In genomic region chr12:130026608-130027176, GRCh38 we compare ENCODE assay signal across 8 cellular contexts.
DNase-seq lines count a peak whose midpoint lies in the region; ATAC-seq, FAIRE-seq and TF ChIP-seq lines count a peak whose summit lies in the region.

No MANE protein-coding gene starts in this region.

- FAIRE-seq in D721Med (lab: Jason Lieb, UNC) (no peak), small intestine (lab: Jason Lieb, UNC) (no peak)

- WGBS in endodermal cell (ENCODE audit: insufficient coverage in 1 of 2, insufficient read length in 1 of 2), 2 experiments: 65 to 79% methylated on average over 11 to 14 of the region's 15 CpGs
- 42 to 52% (median 46%) methylated on average over 15 of the region's 15 CpGs for WGBS in small intestine, 3 donors

- H3K4me3 Mint-ChIP-seq in endodermal cell: no peak overlapping the region

- no peaks in the 10 kb centered on the region for H3K4me1 ChIP-seq in endodermal cell (ENCODE audit: control insufficient read depth, insufficient read depth, low read length)
- H3K4me1 ChIP-seq in small intestine (ENCODE audit: control insufficient read depth in 2 of 2, insufficient read depth in 1 of 2, low read depth in 1 of 2, low read length in 1 of 2): no peaks in the 10 kb centered on the region

- peaks cover 5% of the 10 kb centered on the region for H3K9me3 Mint-ChIP-seq in endodermal cell

- POLR2A ChIA-PET in HEK293T (lab: Yijun Ruan, JAX): no interaction called here

- TF ChIP-seq CTCF in D721Med (IDR thresholded peaks at IDR 0.05; ENCODE audit: insufficient read depth, missing control alignments) (peak; percentile 63), endodermal cell (conservative IDR thresholded peaks at IDR 0.05) (peak; percentile 87)

- no peak for ATAC-seq in HG02852 (IDR thresholded peaks at IDR 0.05; ENCODE audit: unreplicated experiment)

- no peak overlapping the region for H3K4me3 ChIP-seq in endodermal cell (ENCODE audit: low read length)
- H3K4me3 ChIP-seq in small intestine (ENCODE audit: low read depth in 1 of 2, low read length in 2 of 2): no peak overlapping the region

- no peak overlapping the region for H3K27ac Mint-ChIP-seq in endodermal cell

- peaks cover 5% of the 10 kb centered on the region for H3K4me1 Mint-ChIP-seq in endodermal cell

- peaks cover 76% of the 10 kb centered on the region for H3K27me3 Mint-ChIP-seq in endodermal cell (ENCODE audit: insufficient read depth)

- no peaks in the 10 kb centered on the region for H3K36me3 Mint-ChIP-seq in endodermal cell (ENCODE audit: low read depth)

- H3K27ac ChIP-seq in endodermal cell (ENCODE audit: low read depth, low read length): no peak overlapping the region
- no peak overlapping the region for H3K27ac ChIP-seq in small intestine (ENCODE audit: low read depth in 1 of 2, low read length in 1 of 2)

- H3K36me3 ChIP-seq in endodermal cell (ENCODE audit: control insufficient read depth, insufficient read depth, low read length) (no peaks in the 10 kb centered on the region), small intestine (ENCODE audit: control insufficient read depth in 2 of 2, insufficient read depth in 2 of 2, low read length in 2 of 2) (no peaks in the 10 kb centered on the region)

- CTCF ChIA-PET in HEK293T (lab: Yijun Ruan, JAX): interaction anchor here (0.7 to 1.6 kb wide), 5 partner anchors 9 to 310 kb away, joined by 3 to 6 read pairs (median 3); no protein-coding TSS in a partner anchor

- DNase-seq in D721Med (ENCODE audit: insufficient read length, low spot score): no peak
- peak; percentile 43 for DNase-seq in HEK293T (ENCODE audit: extremely low spot score)
- DNase-seq in RPMI8226: peak; percentile 53
- DNase-seq in endodermal cell: peak; percentile 92
- peak; percentile 37 for DNase-seq in small intestine
- DNase-seq in NCI-H187 treated with DMSO at 0.1 percent for 48 hours (lab: John Stamatoyannopoulos, UW): no peak
- no peak for DNase-seq in activated gamma-delta T cell treated with Interleukin-2 at 50 U/mL for 16 hours

- H3K27me3 ChIP-seq in endodermal cell (ENCODE audit: control insufficient read depth, insufficient read depth, low read length, poor library complexity, severe bottlenecking) (peaks cover 56% of the 10 kb centered on the region), small intestine (ENCODE audit: control insufficient read depth in 2 of 2, insufficient read depth in 2 of 2, low read length in 2 of 2) (peaks cover 0 to 4% of the 10 kb centered on the region in 2 donors)

- H3K9me3 ChIP-seq in endodermal cell (ENCODE audit: control insufficient read depth, low read length) (no peaks in the 10 kb centered on the region), small intestine (ENCODE audit: control insufficient read depth, low read depth) (no peaks in the 10 kb centered on the region)

- no peak overlapping the region for H3K9ac ChIP-seq in endodermal cell (ENCODE audit: extremely low read depth, low read length, poor library complexity, severe bottlenecking)

TF ChIP-seq in HEK293T, 16 proteins besides CTCF, POLR2A, EP300 and RAD21:
- TF ChIP-seq FOXA1 (IDR thresholded peaks at IDR 0.05): no peak
- TF ChIP-seq ZNF384 (IDR thresholded peaks at IDR 0.05): no peak
- TF ChIP-seq HDGF (IDR thresholded peaks at IDR 0.05; ENCODE audit: borderline replicate concordance): no peak
- no peak for TF ChIP-seq PKNOX1 (IDR thresholded peaks at IDR 0.05)
- no peak for TF ChIP-seq CTBP1 (IDR thresholded peaks at IDR 0.05; ENCODE audit: borderline replicate concordance)
- TF ChIP-seq L3MBTL2 (conservative IDR thresholded peaks at IDR 0.05): no peak
- no peak for TF ChIP-seq LEF1 (IDR thresholded peaks at IDR 0.05; ENCODE audit: borderline replicate concordance)
- TF ChIP-seq NFRKB (IDR thresholded peaks at IDR 0.05): no peak
- no peak for TF ChIP-seq FOXM1 (IDR thresholded peaks at IDR 0.05; ENCODE audit: borderline replicate concordance)
- TF ChIP-seq ELF4 (IDR thresholded peaks at IDR 0.05): no peak
- TF ChIP-seq TARDBP (IDR thresholded peaks at IDR 0.05): no peak
- no peak for TF ChIP-seq ARNT (IDR thresholded peaks at IDR 0.05)
- TF ChIP-seq SP1 (IDR thresholded peaks at IDR 0.05): no peak
- TF ChIP-seq BHLHE40 (IDR thresholded peaks at IDR 0.05; ENCODE audit: borderline replicate concordance): no peak
- no peak for TF ChIP-seq SUZ12 (IDR thresholded peaks at IDR 0.05)
- TF ChIP-seq FOXK2 (IDR thresholded peaks at IDR 0.05): no peak

Comparison
In these comparisons a context has a peak if more than half of its experiments do, and no peak if none do; other contexts are left out.
1. DNase-seq: peak in HEK293T (single experiment), RPMI8226 (single experiment), endodermal cell (single experiment) and small intestine (single experiment); none in D721Med (single experiment), NCI-H187 treated with DMSO at 0.1 percent for 48 hours (single experiment) and activated gamma-delta T cell treated with Interleukin-2 at 50 U/mL for 16 hours (single experiment).